ENCODE assay signal across 7 cellular contexts in the genomic region with DNA sequence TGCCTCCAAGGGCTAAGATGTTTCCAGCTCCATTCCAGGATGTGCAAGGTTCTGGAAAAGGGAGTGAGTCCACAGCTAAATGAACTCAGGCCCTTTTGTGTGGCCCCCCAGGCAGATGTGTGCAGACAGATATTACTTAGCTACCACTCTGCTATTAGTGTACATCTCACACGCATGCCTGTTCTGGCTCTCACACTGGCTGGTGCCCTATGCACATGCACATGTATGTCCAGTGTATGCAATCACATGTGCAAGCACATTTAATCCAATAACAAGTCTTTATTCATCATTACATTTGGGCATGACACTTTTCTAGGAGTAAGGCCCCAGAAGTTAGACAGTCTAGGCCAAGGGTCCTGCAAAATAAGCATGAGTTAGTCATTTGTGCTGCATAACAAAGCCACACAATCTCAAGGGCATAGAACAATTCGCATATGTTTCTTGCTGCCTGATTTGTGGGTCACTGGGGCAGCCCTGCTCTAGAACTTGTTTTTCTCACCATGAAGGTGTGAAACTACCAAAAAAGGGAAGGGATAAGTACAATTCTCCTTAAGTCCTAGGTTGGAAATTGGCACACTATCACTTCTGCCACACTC. TPM values are rescaled to one million over a fixed set of nuclear protein-coding genes. Genes with fewer than 3 reads are reported as not detected.
A peak's percentile ranks its signal among the peaks of the same experiment; 100 is the strongest.
DNase-seq lines count a peak whose midpoint lies in the region; ATAC-seq and TF ChIP-seq lines count a peak whose summit lies in the region.
"Not testable (repeated sequence)": the region's sequence is repeated elsewhere in the genome, so short reads cannot be mapped to it uniquely, and the experiment has no call there.

No MANE protein-coding gene starts in this region.

- not testable (repeated sequence) for H3K27ac Mint-ChIP-seq in activated CD8-positive, alpha-beta memory T cell treated with anti-CD3 and anti-CD28 coated beads, Interleukin-2, amount 10 ng/mL, durations not matched to agents 7 days and 5 days

- TF ChIP-seq CTCF in lung (IDR thresholded peaks at IDR 0.05; ENCODE audit: control extremely low read depth, extremely low read depth); sigmoid colon (IDR thresholded peaks at IDR 0.05); upper lobe of right lung (IDR thresholded peaks at IDR 0.05): not testable (repeated sequence)

- not testable (repeated sequence) for H3K4me3 Mint-ChIP-seq in activated CD8-positive, alpha-beta memory T cell treated with anti-CD3 and anti-CD28 coated beads, Interleukin-2, amount 10 ng/mL, durations not matched to agents 7 days and 5 days

- H3K9me3 Mint-ChIP-seq in activated CD8-positive, alpha-beta memory T cell treated with anti-CD3 and anti-CD28 coated beads, Interleukin-2, amount 10 ng/mL, durations not matched to agents 7 days and 5 days (ENCODE audit: low read depth): not testable (repeated sequence)

- TF ChIP-seq EP300 in sigmoid colon (IDR thresholded peaks at IDR 0.05): not testable (repeated sequence)

- H3K9me3 ChIP-seq in lung (ENCODE audit: control insufficient read depth in 2 of 2, insufficient read depth in 1 of 2, low read length in 1 of 2); sigmoid colon; upper lobe of right lung: not testable (repeated sequence)

- not testable (repeated sequence) for H3K27me3 ChIP-seq in H7 (ENCODE audit: control insufficient read depth, insufficient read depth, low read length); lung (ENCODE audit: control insufficient read depth, insufficient read depth); sigmoid colon; upper lobe of right lung

- H3K27ac ChIP-seq in lung (ENCODE audit: low read depth in 1 of 2, low read length in 1 of 2); sigmoid colon; upper lobe of right lung: not testable (repeated sequence)

- H3K4me3 ChIP-seq in H7 (ENCODE audit: insufficient read depth, low read depth, low read length); lung; sigmoid colon; upper lobe of right lung: not testable (repeated sequence)

- not testable (repeated sequence) for H3K27me3 Mint-ChIP-seq in activated CD8-positive, alpha-beta memory T cell treated with anti-CD3 and anti-CD28 coated beads, Interleukin-2, amount 10 ng/mL, durations not matched to agents 7 days and 5 days

- TF ChIP-seq POLR2A in sigmoid colon (IDR thresholded peaks at IDR 0.05): not testable (repeated sequence)

- CTCF ChIA-PET in activated CD8-positive, alpha-beta memory T cell treated with anti-CD3 and anti-CD28 coated beads, Interleukin-2, amount 10 ng/mL, durations not matched to agents 7 days and 5 days (lab: Charles Lee): not testable (repeated sequence)

- H3K36me3 ChIP-seq in H7 (replicated peaks; ENCODE audit: control insufficient read depth, insufficient read depth, low read length); lung (ENCODE audit: control insufficient read depth in 2 of 2, insufficient read depth in 2 of 2, low read length in 2 of 2); sigmoid colon; upper lobe of right lung: not testable (repeated sequence)

- not testable (repeated sequence) for H3K36me3 Mint-ChIP-seq in activated CD8-positive, alpha-beta memory T cell treated with anti-CD3 and anti-CD28 coated beads, Interleukin-2, amount 10 ng/mL, durations not matched to agents 7 days and 5 days

- WGBS in lung, 2 donors: 95 to 97% methylated on average over 2 of the region's 2 CpGs
- WGBS in sigmoid colon, 2 donors: 95% methylated on average over 2 of the region's 2 CpGs

- DNase-seq in H7: peak; percentile 2
- peak; percentile 38 for DNase-seq in activated CD8-positive, alpha-beta memory T cell treated with anti-CD3 and anti-CD28 coated beads, Interleukin-2, amount 10 ng/mL, durations not matched to agents 7 days and 5 days
- DNase-seq in epidermal melanocyte (ENCODE audit: insufficient read length, low spot score): peak; percentile 4
- peak; percentile 70 for DNase-seq in Right ventricle myocardium inferior (ENCODE audit: missing footprints)
- DNase-seq in lung (ENCODE audit: low spot score): not testable (repeated sequence)
- peak; percentile 26 for DNase-seq in sigmoid colon
- peak; percentile 20 for DNase-seq in upper lobe of right lung

- not testable (repeated sequence) for H3K4me1 Mint-ChIP-seq in activated CD8-positive, alpha-beta memory T cell treated with anti-CD3 and anti-CD28 coated beads, Interleukin-2, amount 10 ng/mL, durations not matched to agents 7 days and 5 days

- not testable (repeated sequence) for H3K4me1 ChIP-seq in lung (ENCODE audit: control insufficient read depth in 2 of 2, insufficient read depth in 2 of 2, low read length in 2 of 2); sigmoid colon; upper lobe of right lung

- intact Hi-C loops in Right ventricle myocardium inferior (cut with DNase I); sigmoid colon (cut with DNase I); upper lobe of right lung (cut with DNase I): not testable (repeated sequence)

- not testable (repeated sequence) for ATAC-seq in activated CD8-positive, alpha-beta memory T cell treated with anti-CD3 and anti-CD28 coated beads, Interleukin-2, amount 10 ng/mL, durations not matched to agents 7 days and 5 days
- ATAC-seq in Right ventricle myocardium inferior (peak; percentile 28), lung (ENCODE audit: insufficient read depth, low FRiP score) (peak; percentile 17), upper lobe of right lung (peak; percentile 39)

RNA-seq across cellular contexts. Expression of a gene that starts 36.6 kb away (rescaled TPM):
- total RNA-seq in H7 (2014; rRNA removed; shearing (Covaris generic)): 24.6 and 27.6 TPM in 2 replicates
- 100 to 1,000 TPM; 228 to 395 TPM for total RNA-seq in activated CD8-positive, alpha-beta memory T cell treated with anti-CD3 and anti-CD28 coated beads, Interleukin-2, amount 10 ng/mL, durations not matched to agents 7 days and 5 days
- total RNA-seq in Right ventricle myocardium inferior (37.9 TPM), lung (100 to 1,000 TPM; 226 to 338 TPM), sigmoid colon (100 to 1,000 TPM; 122 to 284 (median 168) TPM), upper lobe of right lung (226 TPM)
- polyA plus RNA-seq in lung (100 to 1,000 TPM in 1 of 2 donors, 10 to 100 TPM in 1; 56.4 to 101 TPM), sigmoid colon (100 to 1,000 TPM in 1 of 3 donors, 1 to 10 TPM in 2; 5.8 to 136 (median 6.0) TPM)
